In the genomic region with DNA sequence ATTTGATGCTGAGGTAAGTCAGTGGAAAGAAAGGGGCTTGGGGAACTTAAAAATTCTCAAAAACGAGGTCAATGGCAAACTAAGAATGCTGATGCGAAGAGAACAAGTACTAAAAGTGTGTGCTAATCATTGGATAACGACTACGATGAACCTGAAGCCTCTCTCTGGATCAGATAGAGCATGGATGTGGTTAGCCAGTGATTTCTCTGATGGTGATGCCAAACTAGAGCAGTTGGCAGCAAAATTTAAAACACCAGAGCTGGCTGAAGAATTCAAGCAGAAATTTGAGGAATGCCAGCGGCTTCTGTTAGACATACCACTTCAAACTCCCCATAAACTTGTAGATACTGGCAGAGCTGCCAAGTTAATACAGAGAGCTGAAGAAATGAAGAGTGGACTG, we compare ENCODE assay signal across 7 cellular contexts. TPM values are rescaled to one million over a fixed set of nuclear protein-coding genes. Genes with fewer than 3 reads are reported as not detected.
DNase-seq lines count a peak whose midpoint lies in the region; ATAC-seq and TF ChIP-seq lines count a peak whose summit lies in the region.
"Not testable (repeated sequence)": the region's sequence is repeated elsewhere in the genome, so short reads cannot be mapped to it uniquely, and the experiment has no call there.

No MANE protein-coding gene starts in this region.

- POLR2A ChIA-PET in CD4-positive, alpha-beta memory T cell (lab: Charles Lee; ENCODE audit: partially characterized antibody) = not testable (repeated sequence)

- not testable (repeated sequence) for DNase-seq in CD4-positive, alpha-beta memory T cell; T-helper 17 cell; activated naive CD4-positive, alpha-beta T cell treated with anti-CD3 and anti-CD28 coated beads, Interleukin-2, amount 10 ng/mL, durations not matched to agents 7 days and 5 days; central memory CD8-positive, alpha-beta T cell (ENCODE audit: low spot score in 2 of 2); nephron progenitor cell
- peak; percentile 7 for DNase-seq in EH (ENCODE audit: low read depth)

- H3K9me3 Mint-ChIP-seq in CD4-positive, alpha-beta memory T cell; activated naive CD4-positive, alpha-beta T cell treated with anti-CD3 and anti-CD28 coated beads, Interleukin-2, amount 10 ng/mL, durations not matched to agents 7 days and 5 days; central memory CD8-positive, alpha-beta T cell; nephron progenitor cell: not testable (repeated sequence)

- not testable (repeated sequence) for H3K27me3 Mint-ChIP-seq in CD4-positive, alpha-beta memory T cell; T-helper 17 cell; activated naive CD4-positive, alpha-beta T cell treated with anti-CD3 and anti-CD28 coated beads, Interleukin-2, amount 10 ng/mL, durations not matched to agents 7 days and 5 days; central memory CD8-positive, alpha-beta T cell; nephron progenitor cell (ENCODE audit: low read depth, poor library complexity)

- intact Hi-C loops in CD4-positive, alpha-beta memory T cell (cut with micrococcal nuclease) = not testable (repeated sequence)

- not testable (repeated sequence) for H3K4me3 ChIP-seq in CD4-positive, alpha-beta memory T cell (ENCODE audit: low read length in 2 of 2)

- not testable (repeated sequence) for TF ChIP-seq CTCF in nephron progenitor cell (IDR thresholded peaks at IDR 0.05)

- not testable (repeated sequence) for H3K27ac ChIP-seq in CD4-positive, alpha-beta memory T cell (ENCODE audit: low read depth, low read length)
- H3K27ac ChIP-seq in KOPT-K1 (ENCODE audit: low read depth, low read length, poor library complexity, severe bottlenecking) = peak overlapping the region; percentile 63

- peaks cover 10 to 17% (median 14%) of the 10 kb centered on the region in 4 donors for H3K4me1 Mint-ChIP-seq in CD4-positive, alpha-beta memory T cell
- H3K4me1 Mint-ChIP-seq in T-helper 17 cell = peaks cover 11% of the 10 kb centered on the region
- H3K4me1 Mint-ChIP-seq in activated naive CD4-positive, alpha-beta T cell treated with anti-CD3 and anti-CD28 coated beads, Interleukin-2, amount 10 ng/mL, durations not matched to agents 7 days and 5 days = peaks cover 19% of the 10 kb centered on the region
- H3K4me1 Mint-ChIP-seq in central memory CD8-positive, alpha-beta T cell = peaks cover 12% of the 10 kb centered on the region
- not testable (repeated sequence) for H3K4me1 Mint-ChIP-seq in nephron progenitor cell

- peaks cover 30% of the 10 kb centered on the region for H3K36me3 ChIP-seq in CD4-positive, alpha-beta memory T cell (ENCODE audit: insufficient read depth, low read length)
- H3K36me3 ChIP-seq in KOPT-K1 (ENCODE audit: insufficient read depth, low read length) = peaks cover 66% of the 10 kb centered on the region

- CTCF ChIA-PET in CD4-positive, alpha-beta memory T cell (lab: Charles Lee; ENCODE audit: partially characterized antibody); activated naive CD4-positive, alpha-beta T cell treated with anti-CD3 and anti-CD28 coated beads, Interleukin-2, amount 10 ng/mL, durations not matched to agents 7 days and 5 days (lab: Charles Lee): not testable (repeated sequence)

- peaks cover 32 to 53% of the 10 kb centered on the region in 2 donors for H3K36me3 Mint-ChIP-seq in CD4-positive, alpha-beta memory T cell
- peaks cover 11% of the 10 kb centered on the region for H3K36me3 Mint-ChIP-seq in T-helper 17 cell (ENCODE audit: low read depth)
- peaks cover 60% of the 10 kb centered on the region for H3K36me3 Mint-ChIP-seq in activated naive CD4-positive, alpha-beta T cell treated with anti-CD3 and anti-CD28 coated beads, Interleukin-2, amount 10 ng/mL, durations not matched to agents 7 days and 5 days
- peaks cover 49% of the 10 kb centered on the region for H3K36me3 Mint-ChIP-seq in central memory CD8-positive, alpha-beta T cell (ENCODE audit: insufficient read depth)
- peaks cover 74% of the 10 kb centered on the region for H3K36me3 Mint-ChIP-seq in nephron progenitor cell (ENCODE audit: low read depth)

- H3K4me1 ChIP-seq in CD4-positive, alpha-beta memory T cell (ENCODE audit: insufficient read depth, low read length) = not testable (repeated sequence)

- H3K27me3 ChIP-seq in CD4-positive, alpha-beta memory T cell (ENCODE audit: insufficient read depth, low read length) = not testable (repeated sequence)

- ATAC-seq in T-helper 17 cell; central memory CD8-positive, alpha-beta T cell (replicated peaks; ENCODE audit: extremely low read depth, poor library complexity, severe bottlenecking): not testable (repeated sequence)

- peak overlapping the region in 4 of 7 donors; percentile 37 to 83 (median 46) for H3K27ac Mint-ChIP-seq in CD4-positive, alpha-beta memory T cell
- H3K27ac Mint-ChIP-seq in T-helper 17 cell = not testable (repeated sequence)
- peak overlapping the region; percentile 45 for H3K27ac Mint-ChIP-seq in activated naive CD4-positive, alpha-beta T cell treated with anti-CD3 and anti-CD28 coated beads, Interleukin-2, amount 10 ng/mL, durations not matched to agents 7 days and 5 days
- peak overlapping the region; percentile 32 for H3K27ac Mint-ChIP-seq in central memory CD8-positive, alpha-beta T cell (ENCODE audit: low read depth)
- peak overlapping the region; percentile 36 for H3K27ac Mint-ChIP-seq in nephron progenitor cell

- H3K9me3 ChIP-seq in CD4-positive, alpha-beta memory T cell (ENCODE audit: control insufficient read depth in 1 of 2, low read length in 2 of 2); T-helper 17 cell (ENCODE audit: control insufficient read depth, low read length, poor library complexity, severe bottlenecking): not testable (repeated sequence)
- H3K9me3 ChIP-seq in KOPT-K1 (ENCODE audit: insufficient read depth, low read length, poor library complexity, severe bottlenecking) = peaks cover 10% of the 10 kb centered on the region

- peak overlapping the region in 2 of 8 donors; percentile 10 to 26 for H3K4me3 Mint-ChIP-seq in CD4-positive, alpha-beta memory T cell
- H3K4me3 Mint-ChIP-seq in T-helper 17 cell = peak overlapping the region; percentile 39
- H3K4me3 Mint-ChIP-seq in activated naive CD4-positive, alpha-beta T cell treated with anti-CD3 and anti-CD28 coated beads, Interleukin-2, amount 10 ng/mL, durations not matched to agents 7 days and 5 days; central memory CD8-positive, alpha-beta T cell; nephron progenitor cell: not testable (repeated sequence)

RNA-seq across cellular contexts. Expression of gene CCDC138, which starts 19.9 kb away (rescaled TPM):
- 1 to 10 TPM; 4.2 to 4.9 TPM for total RNA-seq in CD4-positive, alpha-beta memory T cell
- polyA plus RNA-seq in CD4-positive, alpha-beta memory T cell = 1 to 10 TPM; 2.6 to 4.9 TPM
- 1 to 10 TPM; 2.2 to 4.1 TPM for total RNA-seq in T-helper 17 cell

RNA-seq across cellular contexts. Expression of gene RANBP2, which starts 47.4 kb away (rescaled TPM):
- total RNA-seq in CD4-positive, alpha-beta memory T cell = 100 to 1,000 TPM in 1 of 2 experiments, 10 to 100 TPM in 1; 89.8 to 102 TPM
- polyA plus RNA-seq in CD4-positive, alpha-beta memory T cell = 10 to 100 TPM in 1 of 2 donors, 1 to 10 TPM in 1; 2.8 to 15.4 TPM
- total RNA-seq in T-helper 17 cell = 100 to 1,000 TPM; 137 to 140 TPM
